17 cellular contexts compared by ENCODE assay signal in the genomic region with DNA sequence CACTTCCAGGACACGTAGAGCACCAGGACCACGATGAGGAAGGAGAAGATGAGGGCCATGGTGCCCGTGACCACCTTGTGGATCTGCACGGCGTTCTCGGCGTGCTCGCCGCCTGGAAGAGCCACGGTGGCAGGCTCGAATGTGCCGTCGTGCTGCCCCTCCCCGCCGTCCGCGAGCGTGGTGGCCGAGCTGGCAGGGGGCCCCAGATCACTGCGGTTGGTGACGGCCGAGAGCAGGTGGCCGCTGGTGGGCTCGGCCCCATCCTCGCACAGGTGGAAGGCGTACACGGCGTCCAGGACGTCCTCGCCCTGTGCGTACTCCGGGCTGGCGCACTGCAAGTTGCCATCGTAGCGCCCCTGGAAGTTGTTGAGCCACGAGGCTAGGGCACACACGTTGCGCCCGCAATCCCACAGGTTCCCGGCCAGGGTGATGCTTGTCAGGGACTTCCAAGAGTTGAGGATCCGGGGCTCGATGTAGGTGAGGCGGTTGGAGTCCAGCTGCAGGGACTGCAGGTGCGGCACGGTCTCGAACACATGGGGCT. TPM values are rescaled to one million over a fixed set of nuclear protein-coding genes. Genes with fewer than 3 reads are reported as not detected.
DNase-seq lines count a peak whose midpoint lies in the region; ATAC-seq, FAIRE-seq and TF ChIP-seq lines count a peak whose summit lies in the region.
"Had no signal": no experiment of that assay in that cellular context is flagged by ENCODE, and none has a peak within 500 bp of the region (broad histone marks: within the 10 kb centered on the region; RNA-seq: fewer than 3 reads in every experiment).

No MANE protein-coding gene starts in this region.

- H3K27me3 Mint-ChIP-seq in astrocyte (ENCODE audit: low read depth, unreplicated experiment) = peaks cover 69% of the 10 kb centered on the region
- peaks cover 85% of the 10 kb centered on the region for H3K27me3 Mint-ChIP-seq in progenitor cell of endocrine pancreas
- peaks cover 30% of the 10 kb centered on the region for H3K27me3 Mint-ChIP-seq in activated T-helper 17 cell treated with anti-CD3 and anti-CD28 coated beads, Interleukin-2, amount 50 U/mL, for 72 hours

- FAIRE-seq in astrocyte (lab: Jason Lieb, UNC) = no peak
- FAIRE-seq: endothelial cell of umbilical vein, GM18507 had no signal

- no peak overlapping the region for H3K27ac Mint-ChIP-seq in astrocyte (ENCODE audit: unreplicated experiment)
- H3K27ac Mint-ChIP-seq in progenitor cell of endocrine pancreas = peak overlapping the region; percentile 70
- no peak overlapping the region for H3K27ac Mint-ChIP-seq in activated T-helper 17 cell treated with anti-CD3 and anti-CD28 coated beads, Interleukin-2, amount 50 U/mL, for 72 hours
- H3K27ac Mint-ChIP-seq: activated naive CD4-positive, alpha-beta T cell treated with anti-CD3 and anti-CD28 coated beads for 36 hours had no signal

- no peaks in the 10 kb centered on the region for H3K36me3 Mint-ChIP-seq in astrocyte (ENCODE audit: low read depth, unreplicated experiment)
- no peaks in the 10 kb centered on the region for H3K36me3 Mint-ChIP-seq in progenitor cell of endocrine pancreas (ENCODE audit: insufficient read depth)
- no peaks in the 10 kb centered on the region for H3K36me3 Mint-ChIP-seq in activated T-helper 17 cell treated with anti-CD3 and anti-CD28 coated beads, Interleukin-2, amount 50 U/mL, for 72 hours (ENCODE audit: low read depth)

- TF ChIP-seq CTCF in astrocyte (IDR thresholded peaks at IDR 0.05; ENCODE audit: insufficient read depth, low read depth, low read length) (no peak), progenitor cell of endocrine pancreas (IDR thresholded peaks at IDR 0.05; ENCODE audit: unreplicated experiment) (no peak)

- H3K4me3 Mint-ChIP-seq in astrocyte (ENCODE audit: unreplicated experiment) = no peak overlapping the region
- H3K4me3 Mint-ChIP-seq in progenitor cell of endocrine pancreas (ENCODE audit: low read depth) = peak overlapping the region; percentile 77
- no peak overlapping the region for H3K4me3 Mint-ChIP-seq in activated T-helper 17 cell treated with anti-CD3 and anti-CD28 coated beads, Interleukin-2, amount 50 U/mL, for 72 hours
- H3K4me3 Mint-ChIP-seq: activated naive CD4-positive, alpha-beta T cell treated with anti-CD3 and anti-CD28 coated beads for 36 hours had no signal

- H3K9me3 ChIP-seq in astrocyte (ENCODE audit: insufficient read depth, low read depth, low read length) (no peaks in the 10 kb centered on the region), iPS-20b (ENCODE audit: insufficient read depth, low read depth, low read length) (no peaks in the 10 kb centered on the region)
- H3K9me3 ChIP-seq: gastrocnemius medialis had no signal

- no peak for ATAC-seq in activated T-helper 17 cell treated with anti-CD3 and anti-CD28 coated beads, Interleukin-2, amount 50 U/mL, for 72 hours (replicated peaks)
- ATAC-seq: gastrocnemius medialis had no signal

- H4K20me1 ChIP-seq in astrocyte (ENCODE audit: insufficient read depth, low read length) = no peaks in the 10 kb centered on the region

- H3K36me3 ChIP-seq in astrocyte (ENCODE audit: insufficient read depth, low read length) (no peaks in the 10 kb centered on the region), iPS-20b (ENCODE audit: insufficient read depth, low read depth, low read length) (no peaks in the 10 kb centered on the region)
- H3K36me3 ChIP-seq: gastrocnemius medialis had no signal

- peak overlapping the region; percentile 71 for H2AFZ ChIP-seq in astrocyte (ENCODE audit: low read depth, low read length)

- H3K4me3 ChIP-seq in astrocyte (ENCODE audit: insufficient read depth, low read depth, low read length) = no peak overlapping the region
- H3K4me3 ChIP-seq in iPS-20b (ENCODE audit: low read length) = peak overlapping the region; percentile 66

- peaks cover 9% of the 10 kb centered on the region for H3K4me1 Mint-ChIP-seq in astrocyte (ENCODE audit: low read depth, unreplicated experiment)
- peaks cover 7% of the 10 kb centered on the region for H3K4me1 Mint-ChIP-seq in progenitor cell of endocrine pancreas (ENCODE audit: low read depth)
- no peaks in the 10 kb centered on the region for H3K4me1 Mint-ChIP-seq in activated T-helper 17 cell treated with anti-CD3 and anti-CD28 coated beads, Interleukin-2, amount 50 U/mL, for 72 hours

- DNase-seq in ELF-1 (ENCODE audit: low read depth, low spot score) (peak; percentile 27), astrocyte (ENCODE audit: low read depth) (no peak), progenitor cell of endocrine pancreas (ENCODE audit: low spot score, unreplicated experiment) (no peak), NCI-H510A treated with DMSO at 0.1 percent for 48 hours (lab: John Stamatoyannopoulos, UW) (no peak), ureter (ENCODE audit: low spot score) (no peak)
- DNase-seq in effector CD8-positive, alpha-beta T cell (lab: John Stamatoyannopoulos, UW) = no peak
- DNase-seq: activated CD8-positive, alpha-beta memory T cell treated with anti-CD3 and anti-CD28 coated beads for 24 hours; activated naive CD4-positive, alpha-beta T cell treated with anti-CD3 and anti-CD28 coated beads for 36 hours; gastrocnemius medialis; kidney glomerular epithelial cell; NCI-H1694; stimulated activated CD4-positive, alpha-beta T cell treated with anti-CD3 and anti-CD28 coated beads, Interleukin-4, amount 100 ng/mL, for 1 hour had no signal

- H3K4me1 ChIP-seq in astrocyte (ENCODE audit: insufficient read depth, low read length) (no peaks in the 10 kb centered on the region), iPS-20b (ENCODE audit: insufficient read depth, low read length) (peaks cover 35% of the 10 kb centered on the region)

- peaks cover 53% of the 10 kb centered on the region for H3K27me3 ChIP-seq in astrocyte (ENCODE audit: insufficient read depth, low read length)
- peaks cover 84% of the 10 kb centered on the region for H3K27me3 ChIP-seq in iPS-20b (ENCODE audit: insufficient read depth, low read length)

- H3K9ac ChIP-seq in astrocyte (ENCODE audit: low read length) (no peak overlapping the region), iPS-20b (ENCODE audit: low read depth, low read length) (peak overlapping the region; percentile 34; the same call in 1 of the 2 replicates)

- no peaks in the 10 kb centered on the region for H3K79me2 ChIP-seq in astrocyte (ENCODE audit: insufficient read depth, low read length)

- H3K9me3 Mint-ChIP-seq in astrocyte (ENCODE audit: unreplicated experiment) (no peaks in the 10 kb centered on the region), progenitor cell of endocrine pancreas (ENCODE audit: low read depth) (no peaks in the 10 kb centered on the region)
- H3K9me3 Mint-ChIP-seq in activated T-helper 17 cell treated with anti-CD3 and anti-CD28 coated beads, Interleukin-2, amount 50 U/mL, for 72 hours = peaks cover 2% of the 10 kb centered on the region

- peak overlapping the region; percentile 84 for H3K4me2 ChIP-seq in astrocyte (ENCODE audit: low read length)

- H3K27ac ChIP-seq in astrocyte (ENCODE audit: low read depth, low read length) (no peak overlapping the region), iPS-20b (ENCODE audit: low read length) (no peak overlapping the region)
- H3K27ac ChIP-seq: gastrocnemius medialis had no signal

RNA-seq across cellular contexts. Expression of a gene that starts 2.0 kb away (rescaled TPM):
- total RNA-seq in astrocyte (not detected in 2 replicates), progenitor cell of endocrine pancreas (1.6 and 1.9 TPM in 2 replicates), ureter (not detected)
- not detected for total RNA-seq in activated T-helper 17 cell treated with anti-CD3 and anti-CD28 coated beads, Interleukin-2, amount 50 U/mL, for 72 hours
- total RNA-seq: activated naive CD4-positive, alpha-beta T cell treated with anti-CD3 and anti-CD28 coated beads for 36 hours; endothelial cell of umbilical vein; gastrocnemius medialis; NCI-H460 had no signal
